ENCODE assay signal across 21 cellular contexts in genomic region chr2:177084607-177085006, GRCh38.
"Had no signal": no experiment of that assay in that cellular context is flagged by ENCODE, and none has a peak within 500 bp of the region (broad histone marks: within the 10 kb centered on the region; RNA-seq: fewer than 3 reads in every experiment).

No MANE protein-coding gene starts in this region.

- DNase-seq: Kasumi-1, MM.1S, NCI-H1092 treated with DMSO at 0.1 percent for 48 hours, NCI-H1436, NCI-H187, NCI-H2029, NCI-H2081 treated with DMSO at 0.1 percent for 48 hours, NCI-H2171, NCI-H226, NCI-H446, NCI-H510A, NCI-H524 treated with DMSO at 0.1 percent for 48 hours, NCI-H69, NCI-H774, SHP77 had no signal

- ATAC-seq: K562 had no signal

- H3K9me3 ChIP-seq: SJSA1 had no signal

- H3K27ac ChIP-seq: HL-60, KMS-11, RWPE1, SJSA1, SK-N-MC had no signal

- H3K36me3 ChIP-seq: SJSA1 had no signal

- H3K4me3 ChIP-seq: K562, SJSA1, SK-N-MC had no signal

- H3K4me1 ChIP-seq: SJSA1 had no signal
